Comparison of ENCODE assay signal across 25 cellular contexts in genomic region chr2:63899639-63900038, GRCh38. TPM values are rescaled to one million over a fixed set of nuclear protein-coding genes. Genes with fewer than 3 reads are reported as not detected.
DNase-seq lines count a peak whose midpoint lies in the region; ATAC-seq, FAIRE-seq and TF ChIP-seq lines count a peak whose summit lies in the region.
"Had no signal": no experiment of that assay in that cellular context is flagged by ENCODE, and none has a peak within 500 bp of the region (broad histone marks: within the 10 kb centered on the region; RNA-seq: fewer than 3 reads in every experiment).

No MANE protein-coding gene starts in this region.

- no peak overlapping the region for H3K4me3 ChIP-seq in CD8-positive, alpha-beta T cell (ENCODE audit: low read depth, low read length)
- no peak overlapping the region for H3K4me3 ChIP-seq in kidney (ENCODE audit: low read length in 2 of 2)
- H3K4me3 ChIP-seq: A549, K562, PC-9, SJCRH30 had no signal

- intact Hi-C loops in CD8-positive, alpha-beta T cell (cut with DNase I, micrococcal nuclease): no loop called here
- intact Hi-C loops in sciatic nerve (cut with DNase I) (no loop called here), kidney (cut with DNase I) (no loop called here)
- intact Hi-C loops in activated CD8-positive, alpha-beta T cell treated with anti-CD3 and anti-CD28 coated beads for 36 hours (cut with micrococcal nuclease): no loop called here

- H3K4me1 ChIP-seq in CD8-positive, alpha-beta T cell (ENCODE audit: insufficient read depth, low read length): no peaks in the 10 kb centered on the region
- H3K4me1 ChIP-seq in kidney (ENCODE audit: control insufficient read depth in 1 of 2, insufficient read depth in 1 of 2, low read depth in 1 of 2, low read length in 2 of 2): no peaks in the 10 kb centered on the region
- H3K4me1 ChIP-seq: A549, SJCRH30 had no signal

- peak overlapping the region; percentile 7 for H3K27ac Mint-ChIP-seq in CD8-positive, alpha-beta T cell
- 0 out of 2 replicates have a peak overlapping the region, but pooled peaks have one; percentile 9 for H3K27ac Mint-ChIP-seq in HFFc6
- no peak overlapping the region for H3K27ac Mint-ChIP-seq in activated CD8-positive, alpha-beta T cell treated with anti-CD3 and anti-CD28 coated beads for 36 hours
- H3K27ac Mint-ChIP-seq: B cell had no signal

- no peaks in the 10 kb centered on the region for H3K27me3 Mint-ChIP-seq in CD8-positive, alpha-beta T cell (ENCODE audit: low read depth)
- H3K27me3 Mint-ChIP-seq in HFFc6 (ENCODE audit: insufficient read depth): no peaks in the 10 kb centered on the region
- H3K27me3 Mint-ChIP-seq in activated CD8-positive, alpha-beta T cell treated with anti-CD3 and anti-CD28 coated beads for 36 hours: no peaks in the 10 kb centered on the region
- H3K27me3 Mint-ChIP-seq: B cell had no signal

- POLR2A ChIA-PET in CD8-positive, alpha-beta T cell (lab: Charles Lee): no interaction called here
- POLR2A ChIA-PET in activated CD8-positive, alpha-beta T cell treated with anti-CD3 and anti-CD28 coated beads for 36 hours (lab: Charles Lee): no interaction called here

- no peak overlapping the region for H3K9ac ChIP-seq in kidney (ENCODE audit: low read length in 2 of 2)

- peaks cover 3% of the 10 kb centered on the region for H3K36me3 ChIP-seq in CD8-positive, alpha-beta T cell (ENCODE audit: insufficient read depth, low read length)
- peaks cover 6 to 16% of the 10 kb centered on the region in 2 donors for H3K36me3 ChIP-seq in kidney (ENCODE audit: control insufficient read depth in 1 of 2, insufficient read depth in 2 of 2, low read length in 2 of 2)

- H3K36me3 Mint-ChIP-seq in CD8-positive, alpha-beta T cell: peaks cover 71% of the 10 kb centered on the region
- H3K36me3 Mint-ChIP-seq in HFFc6 (ENCODE audit: low read depth): peaks cover 55% of the 10 kb centered on the region
- peaks cover 39% of the 10 kb centered on the region for H3K36me3 Mint-ChIP-seq in activated CD8-positive, alpha-beta T cell treated with anti-CD3 and anti-CD28 coated beads for 36 hours (ENCODE audit: low read depth)

- FAIRE-seq in kidney (lab: Jason Lieb, UNC): no peak
- FAIRE-seq: A549, H54, HTR-8/SVneo, K562 had no signal

- H3K4me3 Mint-ChIP-seq in CD8-positive, alpha-beta T cell: no peak overlapping the region
- H3K4me3 Mint-ChIP-seq in HFFc6: no peak overlapping the region
- no peak overlapping the region for H3K4me3 Mint-ChIP-seq in activated CD8-positive, alpha-beta T cell treated with anti-CD3 and anti-CD28 coated beads for 36 hours
- H3K4me3 Mint-ChIP-seq: B cell had no signal

- no peak for DNase-seq in CD8-positive, alpha-beta T cell
- no peak for DNase-seq in HFFc6
- DNase-seq in left lobe of liver (ENCODE audit: low spot score): no peak
- DNase-seq in sciatic nerve (ENCODE audit: low spot score): no peak
- no peak for DNase-seq in kidney
- DNase-seq in NCI-H2171 (lab: John Stamatoyannopoulos, UW): no peak
- no peak for DNase-seq in activated CD8-positive, alpha-beta T cell treated with anti-CD3 and anti-CD28 coated beads for 36 hours
- DNase-seq: Calu3, DND-41, Kasumi-1, NCI-H1092 treated with DMSO at 0.1 percent for 48 hours, NCI-H1436, NCI-H187, NCI-H2227 treated with DMSO at 0.1 percent for 48 hours, NCI-H526 treated with DMSO at 0.1 percent for 48 hours, PC-9, SJCRH30 had no signal

- H3K4me1 Mint-ChIP-seq in CD8-positive, alpha-beta T cell (ENCODE audit: low read depth): peaks cover 7% of the 10 kb centered on the region
- peaks cover 17% of the 10 kb centered on the region for H3K4me1 Mint-ChIP-seq in HFFc6 (ENCODE audit: low read depth)
- H3K4me1 Mint-ChIP-seq in activated CD8-positive, alpha-beta T cell treated with anti-CD3 and anti-CD28 coated beads for 36 hours (ENCODE audit: low read depth): peaks cover 15% of the 10 kb centered on the region

- CTCF ChIA-PET in CD8-positive, alpha-beta T cell (lab: Charles Lee): interaction anchor here (1.1 to 1.2 kb wide), 2 partner anchors 10 to 38 kb away, joined by 3 to 4 read pairs; no protein-coding TSS in a partner anchor
- CTCF ChIA-PET in activated CD8-positive, alpha-beta T cell treated with anti-CD3 and anti-CD28 coated beads for 36 hours (lab: Charles Lee): interaction anchor here (0.8 to 1.6 kb wide), 8 partner anchors 10 to 431 kb away, joined by 3 to 7 read pairs (median 4); no protein-coding TSS in a partner anchor

- no peak for ATAC-seq in CD8-positive, alpha-beta T cell
- ATAC-seq in left lobe of liver (peak; percentile 11), sciatic nerve (peak; percentile 28)
- no peak for ATAC-seq in activated CD8-positive, alpha-beta T cell treated with anti-CD3 and anti-CD28 coated beads for 36 hours
- ATAC-seq: A549, K562, Right ventricle myocardium inferior, SK-N-SH treated with all-trans-retinoic acid at 6 μM for 48 hours had no signal

- H3K27me3 ChIP-seq in CD8-positive, alpha-beta T cell (ENCODE audit: insufficient read depth, low read length): no peaks in the 10 kb centered on the region
- H3K27me3 ChIP-seq: SJCRH30 had no signal

- TF ChIP-seq CTCF in CD8-positive, alpha-beta T cell (IDR thresholded peaks at IDR 0.05): no peak
- TF ChIP-seq CTCF in HFFc6 (IDR thresholded peaks at IDR 0.05): no peak
- no peak for TF ChIP-seq CTCF in kidney (IDR thresholded peaks at IDR 0.05; ENCODE audit: borderline replicate concordance, extremely low read depth, insufficient read depth)
- no peak for TF ChIP-seq CTCF in activated CD8-positive, alpha-beta T cell treated with anti-CD3 and anti-CD28 coated beads for 36 hours (IDR thresholded peaks at IDR 0.05)

- no peaks in the 10 kb centered on the region for H3K9me3 ChIP-seq in CD8-positive, alpha-beta T cell (ENCODE audit: low read length)
- H3K9me3 ChIP-seq in kidney (ENCODE audit: control insufficient read depth in 1 of 2, low read length in 2 of 2): peaks cover 0 to 11% of the 10 kb centered on the region in 2 donors

- no peak overlapping the region for H3K27ac ChIP-seq in CD8-positive, alpha-beta T cell (ENCODE audit: low read depth, low read length)
- H3K27ac ChIP-seq in kidney (ENCODE audit: low read depth in 2 of 2, low read length in 2 of 2): no peak overlapping the region
- H3K27ac ChIP-seq: A549, C4-2B, PC-9, SJCRH30 had no signal

- peaks cover 7% of the 10 kb centered on the region for H3K9me3 Mint-ChIP-seq in CD8-positive, alpha-beta T cell
- H3K9me3 Mint-ChIP-seq in HFFc6: peaks cover 27% of the 10 kb centered on the region
- peaks cover 10% of the 10 kb centered on the region for H3K9me3 Mint-ChIP-seq in activated CD8-positive, alpha-beta T cell treated with anti-CD3 and anti-CD28 coated beads for 36 hours

RNA-seq across cellular contexts. Expression of gene UGP2, which starts 57.9 kb away (rescaled TPM):
- total RNA-seq in CD8-positive, alpha-beta T cell: 10 to 100 TPM; 43.9 to 48.2 TPM
- 100 to 1,000 TPM; 150 to 199 (median 172) TPM for total RNA-seq in HFFc6 (2021; fragmentation: NEBNext Ultra II Directional; extraction: Animal tissue kit (Norgen Biotek cat#: 25700))
- total RNA-seq in left lobe of liver (303 TPM), sciatic nerve (121 TPM), kidney (140 TPM)
- 118 TPM for polyA plus RNA-seq in kidney (ENCODE audit: insufficient read depth, low read depth, low replicate concordance)
- 10 to 100 TPM; 81.4 to 83.7 TPM for total RNA-seq in activated CD8-positive, alpha-beta T cell treated with anti-CD3 and anti-CD28 coated beads for 36 hours

Comparison
In these comparisons a context has a peak if more than half of its experiments do, and no peak if none do; other contexts are left out.
1. ATAC-seq: peak in left lobe of liver (single experiment) and sciatic nerve (single experiment); none in CD8-positive, alpha-beta T cell (single experiment) and activated CD8-positive, alpha-beta T cell treated with anti-CD3 and anti-CD28 coated beads for 36 hours (single experiment).